Comparison of ENCODE assay signal across 9 cellular contexts in genomic region chr9:137445930-137446431, GRCh38.
DNase-seq lines count a peak whose midpoint lies in the region; TF ChIP-seq lines count a peak whose summit lies in the region.
"Had no signal": no experiment of that assay in that cellular context is flagged by ENCODE, and none has a peak within 500 bp of the region (broad histone marks: within the 10 kb centered on the region; RNA-seq: fewer than 3 reads in every experiment).

No MANE protein-coding gene starts in this region.

- no peak overlapping the region for H3K27ac ChIP-seq in BLaER1 treated with 17β-estradiol and CSF1 and Interleukin-3, amounts not matched to agents 10 nM and 100 nM

- H3K27me3 ChIP-seq in BLaER1 treated with 17β-estradiol and CSF1 and Interleukin-3, amounts not matched to agents 10 nM and 100 nM, result peaks cover 13 to 26% (median 20%) of the 10 kb centered on the region in 11 experiments
- no peaks in the 10 kb centered on the region for H3K27me3 ChIP-seq in GM06990 (replicated peaks; ENCODE audit: control insufficient read depth, insufficient read depth, low read length)

- H3K36me3 ChIP-seq in BLaER1 treated with 17β-estradiol and CSF1 and Interleukin-3, amounts not matched to agents 10 nM and 100 nM, result peaks cover 0 to 21% (median 12%) of the 10 kb centered on the region in 11 experiments; a peak in 13 of 22 replicates
- H3K36me3 ChIP-seq in GM06990 (ENCODE audit: control insufficient read depth, insufficient read depth, low read length), result no peaks in the 10 kb centered on the region; the same call in 1 of the 2 replicates

- peaks cover 0 to 4% (median 0%) of the 10 kb centered on the region in 11 experiments; a peak in 1 of 22 replicates for H3K9me3 ChIP-seq in BLaER1 treated with 17β-estradiol and CSF1 and Interleukin-3, amounts not matched to agents 10 nM and 100 nM (replicated peaks in 1 of 11)

- no peak overlapping the region for H3K4me3 ChIP-seq in BLaER1 treated with 17β-estradiol and CSF1 and Interleukin-3, amounts not matched to agents 10 nM and 100 nM
- no peak overlapping the region for H3K4me3 ChIP-seq in GM06990 (replicated peaks; ENCODE audit: low read depth, low read length)

- H4K20me1 ChIP-seq in BLaER1 treated with 17β-estradiol and CSF1 and Interleukin-3, amounts not matched to agents 10 nM and 100 nM, result peaks cover 0 to 51% (median 32%) of the 10 kb centered on the region in 11 experiments; a peak in 16 of 22 replicates

- DNase-seq in GM06990 (ENCODE audit: extremely low read depth, insufficient read length) (peak; percentile 30), RKO (ENCODE audit: low spot score) (peak; percentile 41), left kidney (ENCODE audit: low read depth, low spot score) (peak; percentile 32), NCI-H1930 (lab: John Stamatoyannopoulos, UW) (no peak), putamen (ENCODE audit: low spot score) (no peak)
- no peak for DNase-seq in activated CD4-positive, CD25-positive, alpha-beta regulatory T cell (lab: John Stamatoyannopoulos, UW)
- DNase-seq in activated CD8-positive, alpha-beta memory T cell treated with anti-CD3 and anti-CD28 coated beads, Interleukin-2, amount 50 U/mL, for 48 hours, result no peak
- DNase-seq: NCI-H446 treated with DMSO at 0.1 percent for 48 hours had no signal

- TF ChIP-seq CTCF in GM06990 (IDR thresholded peaks at IDR 0.05; ENCODE audit: insufficient read depth, low read length, poor library complexity, severe bottlenecking), result no peak

- H3K9ac ChIP-seq in BLaER1 treated with 17β-estradiol and CSF1 and Interleukin-3, amounts not matched to agents 10 nM and 100 nM, result 0 out of 22 replicates have a peak overlapping the region, but pooled peaks of 1 of the 11 experiments have one; percentile 4

- peak overlapping the region in 10 of 11 experiments; percentile 7 to 81 (median 30); a peak in 12 of 22 replicates for H3K4me2 ChIP-seq in BLaER1 treated with 17β-estradiol and CSF1 and Interleukin-3, amounts not matched to agents 10 nM and 100 nM

- H3K4me1 ChIP-seq in BLaER1 treated with 17β-estradiol and CSF1 and Interleukin-3, amounts not matched to agents 10 nM and 100 nM, result peaks cover 26 to 58% (median 49%) of the 10 kb centered on the region in 10 experiments

Comparison
In these comparisons a context has a peak if more than half of its experiments do, and no peak if none do; other contexts are left out.
1. DNase-seq: peak in GM06990 (single experiment), RKO (single experiment) and left kidney (single experiment); none in activated CD4-positive, CD25-positive, alpha-beta regulatory T cell (0 of 4), NCI-H1930 (0 of 2), putamen (single experiment) and activated CD8-positive, alpha-beta memory T cell treated with anti-CD3 and anti-CD28 coated beads, Interleukin-2, amount 50 U/mL, for 48 hours (single experiment).